Comparison of ENCODE assay signal across 23 cellular contexts in the genomic region with DNA sequence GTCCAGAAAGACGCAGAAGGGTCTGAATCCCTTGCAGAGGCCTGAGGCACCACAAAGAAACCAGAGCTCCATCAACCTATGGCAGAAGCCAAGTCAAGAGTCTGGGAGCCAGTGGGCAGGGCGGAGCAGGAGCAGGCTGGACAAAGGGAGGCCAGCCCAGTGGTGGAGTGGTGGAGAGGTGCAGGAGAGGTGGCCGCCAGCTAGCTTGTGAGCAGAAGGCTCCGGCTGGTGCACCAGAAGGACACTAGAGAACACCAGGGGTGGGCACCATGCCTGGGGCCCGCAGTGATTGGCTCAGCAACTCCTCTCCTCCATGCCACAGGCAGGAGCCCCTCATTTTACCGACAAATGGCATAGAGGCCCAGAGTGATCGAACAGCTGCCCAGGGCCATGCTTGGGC.
"Had no signal": no experiment of that assay in that cellular context is flagged by ENCODE, and none has a peak within 500 bp of the region (broad histone marks: within the 10 kb centered on the region; RNA-seq: fewer than 3 reads in every experiment).

No MANE protein-coding gene starts in this region.

- H3K4me3 ChIP-seq: esophagus squamous epithelium, heart right ventricle, lung, mucosa of descending colon, prostate gland, sigmoid colon, thoracic aorta, transverse colon, vagina had no signal

- DNase-seq: cortex of kidney; effector memory CD8-positive, alpha-beta T cell; erythroblast; esophagus squamous epithelium; foreskin melanocyte; glutamatergic neuron; heart right ventricle; hypothalamus; immature natural killer cell; left ventricle myocardium superior; mucosa of descending colon; naive B cell; right cardiac atrium; sigmoid colon; stimulated activated CD4-positive, alpha-beta T cell treated with anti-CD3 and anti-CD28 coated beads, Interleukin-4, amount 100 ng/mL, for 4 hours; stimulated activated naive CD8-positive, alpha-beta T cell treated with anti-CD3 and anti-CD28 coated beads, Interleukin-15, Interleukin-2, amounts not matched to agents 100 U/mL and 50 U/mL, for 24 hours; substantia nigra; transverse colon had no signal

- ATAC-seq: effector memory CD8-positive, alpha-beta T cell; left ventricle myocardium superior; mucosa of descending colon; right cardiac atrium; stimulated activated naive CD8-positive, alpha-beta T cell treated with anti-CD3 and anti-CD28 coated beads, Interleukin-15, Interleukin-2, amounts not matched to agents 100 U/mL and 50 U/mL, for 24 hours had no signal

- H3K9me3 ChIP-seq: esophagus squamous epithelium, heart right ventricle, mucosa of descending colon, prostate gland, sigmoid colon, thoracic aorta, transverse colon, vagina had no signal

- H3K27me3 ChIP-seq: sigmoid colon, transverse colon, vagina had no signal

- H3K36me3 ChIP-seq: esophagus squamous epithelium, heart right ventricle, prostate gland, sigmoid colon, thoracic aorta, transverse colon, vagina had no signal

- H3K4me1 ChIP-seq: esophagus squamous epithelium, heart right ventricle, parathyroid adenoma, prostate gland, sigmoid colon, transverse colon had no signal

- H3K27ac ChIP-seq: esophagus squamous epithelium, heart right ventricle, parathyroid adenoma, prostate gland, sigmoid colon, thoracic aorta, transverse colon, vagina had no signal
